Comparison of ENCODE assay signal across 12 cellular contexts in genomic region chrX:84363674-84364073, GRCh38.
DNase-seq lines count a peak whose midpoint lies in the region; ATAC-seq and TF ChIP-seq lines count a peak whose summit lies in the region.
"Had no signal": no experiment of that assay in that cellular context is flagged by ENCODE, and none has a peak within 500 bp of the region (broad histone marks: within the 10 kb centered on the region; RNA-seq: fewer than 3 reads in every experiment).

No MANE protein-coding gene starts in this region.

- H3K36me3 ChIP-seq in GM23338 (ENCODE audit: insufficient read depth) (no peaks in the 10 kb centered on the region), thyroid gland (no peaks in the 10 kb centered on the region)

- H3K27me3 Mint-ChIP-seq in GM23338 (ENCODE audit: insufficient read depth, low read depth, poor library complexity) = no peaks in the 10 kb centered on the region
- H3K27me3 Mint-ChIP-seq: stimulated activated naive CD8-positive, alpha-beta T cell treated with anti-CD3 and anti-CD28 coated beads, Interleukin-15, amount 100 ng/mL, for 72 hours had no signal

- no peaks in the 10 kb centered on the region for H4K20me1 ChIP-seq in GM23338 (replicated peaks; ENCODE audit: insufficient read depth)

- H3K4me1 ChIP-seq in GM23338 (ENCODE audit: insufficient read depth) (peaks cover 17% of the 10 kb centered on the region), foreskin keratinocyte (peaks cover 3% of the 10 kb centered on the region), thyroid gland (no peaks in the 10 kb centered on the region)

- H3K79me2 ChIP-seq in GM23338 (replicated peaks; ENCODE audit: insufficient read depth) = no peaks in the 10 kb centered on the region

- no peak overlapping the region for H2AFZ ChIP-seq in GM23338

- peaks cover 5% of the 10 kb centered on the region; the same call in 1 of the 3 replicates for H3K36me3 Mint-ChIP-seq in GM23338 (ENCODE audit: low read depth)
- H3K36me3 Mint-ChIP-seq: CD14-positive monocyte had no signal

- 21 to 30% methylated on average over 1 of the region's 1 CpG for WGBS in thyroid gland, 2 donors

- TF ChIP-seq CTCF in GM23338 (conservative IDR thresholded peaks at IDR 0.05; ENCODE audit: low read depth in 2 of 2) = no peak
- no peak for TF ChIP-seq CTCF in foreskin keratinocyte (conservative IDR thresholded peaks at IDR 0.05)
- TF ChIP-seq CTCF in thyroid gland (IDR thresholded peaks at IDR 0.05) = no peak

- no peak overlapping the region for H3K4me3 ChIP-seq in GM23338
- no peak overlapping the region for H3K4me3 ChIP-seq in thyroid gland (replicated peaks in 1 of 3)

- ATAC-seq in GM18505 (IDR thresholded peaks at IDR 0.05; ENCODE audit: unreplicated experiment) (peak; percentile 75), GM23338 (peak; percentile 35; the same call in 1 of the 3 replicates), foreskin keratinocyte (no peak), GM21737 (IDR thresholded peaks at IDR 0.05; ENCODE audit: unreplicated experiment) (no peak)
- ATAC-seq: stimulated activated naive CD8-positive, alpha-beta T cell treated with anti-CD3 and anti-CD28 coated beads, Interleukin-15, amount 100 ng/mL, for 72 hours had no signal

- H3K9me3 Mint-ChIP-seq in GM23338 = peaks cover 6% of the 10 kb centered on the region; the same call in 2 of the 3 replicates
- H3K9me3 Mint-ChIP-seq: stimulated activated naive CD8-positive, alpha-beta T cell treated with anti-CD3 and anti-CD28 coated beads, Interleukin-15, amount 100 ng/mL, for 72 hours had no signal

- H3K4me2 ChIP-seq in GM23338 = 0 out of 2 replicates have a peak overlapping the region, but pooled peaks have one; percentile 36

- H3K9me3 ChIP-seq in thyroid gland = no peaks in the 10 kb centered on the region

- no peak overlapping the region for H3K4me3 Mint-ChIP-seq in GM23338
- H3K4me3 Mint-ChIP-seq: CD14-positive monocyte; stimulated activated naive CD8-positive, alpha-beta T cell treated with anti-CD3 and anti-CD28 coated beads, Interleukin-15, amount 100 ng/mL, for 72 hours had no signal

- TF ChIP-seq POLR2A in GM18505 (IDR thresholded peaks at IDR 0.05; ENCODE audit: borderline replicate concordance, extremely low read depth, insufficient read depth, insufficient read length) (no peak), thyroid gland (IDR thresholded peaks at IDR 0.05) (no peak)

- H3K27ac Mint-ChIP-seq in GM23338 = peak overlapping the region; percentile 72
- H3K27ac Mint-ChIP-seq: CD14-positive monocyte; stimulated activated naive CD8-positive, alpha-beta T cell treated with anti-CD3 and anti-CD28 coated beads, Interleukin-15, amount 100 ng/mL, for 72 hours had no signal

- H3K27ac ChIP-seq in GM23338 (ENCODE audit: low read depth) = 0 out of 2 replicates have a peak overlapping the region, but pooled peaks have one; percentile 62
- H3K27ac ChIP-seq in foreskin keratinocyte = no peak overlapping the region
- H3K27ac ChIP-seq in thyroid gland = peak overlapping the region in 1 of 3 donors; percentile 15

- no peaks in the 10 kb centered on the region for H3F3A ChIP-seq in GM23338 (replicated peaks; ENCODE audit: low read depth)

- H3K27me3 ChIP-seq in GM23338 (ENCODE audit: insufficient read depth) (no peaks in the 10 kb centered on the region), foreskin keratinocyte (no peaks in the 10 kb centered on the region), thyroid gland (no peaks in the 10 kb centered on the region)

- intact Hi-C loops in thyroid gland (cut with DNase I) = no loop called here

- H3K4me1 Mint-ChIP-seq in GM23338 = peaks cover 14% of the 10 kb centered on the region; the same call in 2 of the 3 replicates
- H3K4me1 Mint-ChIP-seq: stimulated activated naive CD8-positive, alpha-beta T cell treated with anti-CD3 and anti-CD28 coated beads, Interleukin-15, amount 100 ng/mL, for 72 hours had no signal

- peak; percentile 25 for DNase-seq in GM23338 (ENCODE audit: low spot score)
- peak; percentile 20 for DNase-seq in NCI-H748 treated with DMSO at 0.1 percent for 48 hours (lab: John Stamatoyannopoulos, UW)
- DNase-seq in iris pigment epithelial cell (ENCODE audit: low read depth) = peak; percentile 18
- DNase-seq in foreskin keratinocyte = no peak
- DNase-seq in thyroid gland = no peak
- DNase-seq in mesenteric fat pad (ENCODE audit: low spot score) = no peak
- DNase-seq: amygdala; foreskin melanocyte; stimulated activated naive CD8-positive, alpha-beta T cell treated with anti-CD3 and anti-CD28 coated beads, Interleukin-15, amount 100 ng/mL, for 72 hours had no signal

- H3K9me2 ChIP-seq in GM23338 (ENCODE audit: insufficient read depth) = no peaks in the 10 kb centered on the region

TF ChIP-seq in GM23338, 12 proteins besides CTCF, POLR2A, EP300 and RAD21 (continues in another document):
- TF ChIP-seq NANOG (IDR thresholded peaks at IDR 0.05; ENCODE audit: borderline replicate concordance) (no peak), STAT1 (IDR thresholded peaks at IDR 0.05; ENCODE audit: unreplicated experiment) (no peak), POLR2AphosphoS5 (IDR thresholded peaks at IDR 0.05; ENCODE audit: low read depth) (no peak), ZNF462 (CRISPR knock-in tag; IDR thresholded peaks at IDR 0.05) (no peak), EZH2 (IDR thresholded peaks at IDR 0.05; ENCODE audit: low read depth, unreplicated experiment) (no peak), JUNB (IDR thresholded peaks at IDR 0.05; ENCODE audit: unreplicated experiment) (no peak), ZNF331 (CRISPR knock-in tag; IDR thresholded peaks at IDR 0.05; ENCODE audit: low read depth) (no peak), ZNF114 (CRISPR knock-in tag; IDR thresholded peaks at IDR 0.05) (no peak), ETS1 (IDR thresholded peaks at IDR 0.05) (no peak), CREB1 (CRISPR knock-in tag; IDR thresholded peaks at IDR 0.05; ENCODE audit: low read depth) (no peak)

Comparison
In these comparisons a context has a peak if more than half of its experiments do, and no peak if none do; other contexts are left out.
1. ATAC-seq: peak in GM18505 (single experiment) and GM23338 (single experiment); none in foreskin keratinocyte (single experiment) and GM21737 (single experiment).
2. DNase-seq: peak in GM23338 (single experiment), NCI-H748 treated with DMSO at 0.1 percent for 48 hours (single experiment) and iris pigment epithelial cell (single experiment); none in foreskin keratinocyte (0 of 2), thyroid gland (0 of 2) and mesenteric fat pad (single experiment).